1 cellular context compared by ENCODE assay signal in the genomic region with DNA sequence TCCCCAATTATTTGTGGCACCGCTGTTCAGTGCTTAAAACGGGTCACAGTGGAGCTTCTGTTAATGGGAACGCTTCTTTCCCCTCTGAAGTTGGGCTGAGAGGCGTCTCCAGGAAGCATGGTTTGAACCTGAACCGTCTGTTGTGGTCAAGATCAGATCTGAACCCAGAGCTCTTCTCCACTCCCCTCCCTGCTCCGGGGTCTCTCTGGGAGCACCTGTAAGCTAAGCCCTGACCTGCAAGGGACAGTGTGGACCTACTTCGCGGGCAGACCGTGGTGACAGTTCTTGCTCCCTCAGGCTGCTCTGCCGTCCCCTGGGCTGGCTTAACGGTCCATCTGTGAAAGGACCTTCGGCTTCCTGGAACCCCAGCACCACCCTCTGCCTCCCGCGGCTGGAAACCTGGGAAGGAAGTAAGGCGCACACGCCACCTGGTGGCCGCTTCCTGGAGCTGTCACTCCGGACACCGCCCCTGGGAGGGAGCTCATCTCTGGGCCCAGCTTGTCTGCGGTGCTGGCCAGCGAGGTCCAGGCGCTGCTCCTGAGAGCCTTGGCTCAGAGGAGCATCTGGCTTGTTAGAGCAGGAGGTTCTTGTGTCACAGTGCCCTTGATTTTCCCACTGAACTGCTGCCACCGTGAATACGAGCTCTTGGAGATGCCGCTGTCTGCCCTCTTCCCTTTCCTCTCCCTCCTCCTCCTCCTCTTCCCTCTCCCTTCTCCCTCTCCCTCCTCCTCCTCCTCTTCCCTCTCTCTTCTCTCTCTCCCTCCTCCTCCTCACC.
TF ChIP-seq lines count a peak whose summit lies in the region.

No MANE protein-coding gene starts in this region.

TF ChIP-seq in WTC11, 78 proteins besides CTCF, POLR2A, EP300 and RAD21 (continued from another document):
- TF ChIP-seq, protein P1, sequence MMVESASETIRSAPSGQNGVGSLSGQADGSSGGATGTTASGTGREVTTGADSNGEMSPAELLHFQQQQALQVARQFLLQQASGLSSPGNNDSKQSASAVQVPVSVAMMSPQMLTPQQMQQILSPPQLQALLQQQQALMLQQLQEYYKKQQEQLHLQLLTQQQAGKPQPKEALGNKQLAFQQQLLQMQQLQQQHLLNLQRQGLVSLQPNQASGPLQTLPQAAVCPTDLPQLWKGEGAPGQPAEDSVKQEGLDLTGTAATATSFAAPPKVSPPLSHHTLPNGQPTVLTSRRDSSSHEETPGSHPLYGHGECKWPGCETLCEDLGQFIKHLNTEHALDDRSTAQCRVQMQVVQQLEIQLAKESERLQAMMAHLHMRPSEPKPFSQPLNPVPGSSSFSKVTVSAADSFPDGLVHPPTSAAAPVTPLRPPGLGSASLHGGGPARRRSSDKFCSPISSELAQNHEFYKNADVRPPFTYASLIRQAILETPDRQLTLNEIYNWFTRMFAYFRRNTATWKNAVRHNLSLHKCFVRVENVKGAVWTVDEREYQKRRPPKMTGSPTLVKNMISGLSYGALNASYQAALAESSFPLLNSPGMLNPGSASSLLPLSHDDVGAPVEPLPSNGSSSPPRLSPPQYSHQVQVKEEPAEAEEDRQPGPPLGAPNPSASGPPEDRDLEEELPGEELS (CRISPR knock-in tag; IDR thresholded peaks at IDR 0.05): no peak
- TF ChIP-seq, protein P2, sequence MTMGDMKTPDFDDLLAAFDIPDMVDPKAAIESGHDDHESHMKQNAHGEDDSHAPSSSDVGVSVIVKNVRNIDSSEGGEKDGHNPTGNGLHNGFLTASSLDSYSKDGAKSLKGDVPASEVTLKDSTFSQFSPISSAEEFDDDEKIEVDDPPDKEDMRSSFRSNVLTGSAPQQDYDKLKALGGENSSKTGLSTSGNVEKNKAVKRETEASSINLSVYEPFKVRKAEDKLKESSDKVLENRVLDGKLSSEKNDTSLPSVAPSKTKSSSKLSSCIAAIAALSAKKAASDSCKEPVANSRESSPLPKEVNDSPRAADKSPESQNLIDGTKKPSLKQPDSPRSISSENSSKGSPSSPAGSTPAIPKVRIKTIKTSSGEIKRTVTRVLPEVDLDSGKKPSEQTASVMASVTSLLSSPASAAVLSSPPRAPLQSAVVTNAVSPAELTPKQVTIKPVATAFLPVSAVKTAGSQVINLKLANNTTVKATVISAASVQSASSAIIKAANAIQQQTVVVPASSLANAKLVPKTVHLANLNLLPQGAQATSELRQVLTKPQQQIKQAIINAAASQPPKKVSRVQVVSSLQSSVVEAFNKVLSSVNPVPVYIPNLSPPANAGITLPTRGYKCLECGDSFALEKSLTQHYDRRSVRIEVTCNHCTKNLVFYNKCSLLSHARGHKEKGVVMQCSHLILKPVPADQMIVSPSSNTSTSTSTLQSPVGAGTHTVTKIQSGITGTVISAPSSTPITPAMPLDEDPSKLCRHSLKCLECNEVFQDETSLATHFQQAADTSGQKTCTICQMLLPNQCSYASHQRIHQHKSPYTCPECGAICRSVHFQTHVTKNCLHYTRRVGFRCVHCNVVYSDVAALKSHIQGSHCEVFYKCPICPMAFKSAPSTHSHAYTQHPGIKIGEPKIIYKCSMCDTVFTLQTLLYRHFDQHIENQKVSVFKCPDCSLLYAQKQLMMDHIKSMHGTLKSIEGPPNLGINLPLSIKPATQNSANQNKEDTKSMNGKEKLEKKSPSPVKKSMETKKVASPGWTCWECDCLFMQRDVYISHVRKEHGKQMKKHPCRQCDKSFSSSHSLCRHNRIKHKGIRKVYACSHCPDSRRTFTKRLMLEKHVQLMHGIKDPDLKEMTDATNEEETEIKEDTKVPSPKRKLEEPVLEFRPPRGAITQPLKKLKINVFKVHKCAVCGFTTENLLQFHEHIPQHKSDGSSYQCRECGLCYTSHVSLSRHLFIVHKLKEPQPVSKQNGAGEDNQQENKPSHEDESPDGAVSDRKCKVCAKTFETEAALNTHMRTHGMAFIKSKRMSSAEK (CRISPR knock-in tag; IDR thresholded peaks at IDR 0.05; ENCODE audit: borderline replicate concordance): no peak
- no peak for TF ChIP-seq TEAD1 (CRISPR knock-in tag; IDR thresholded peaks at IDR 0.05)
- TF ChIP-seq SP1 (CRISPR knock-in tag; conservative IDR thresholded peaks at IDR 0.05): no peak
- TF ChIP-seq, protein P3, sequence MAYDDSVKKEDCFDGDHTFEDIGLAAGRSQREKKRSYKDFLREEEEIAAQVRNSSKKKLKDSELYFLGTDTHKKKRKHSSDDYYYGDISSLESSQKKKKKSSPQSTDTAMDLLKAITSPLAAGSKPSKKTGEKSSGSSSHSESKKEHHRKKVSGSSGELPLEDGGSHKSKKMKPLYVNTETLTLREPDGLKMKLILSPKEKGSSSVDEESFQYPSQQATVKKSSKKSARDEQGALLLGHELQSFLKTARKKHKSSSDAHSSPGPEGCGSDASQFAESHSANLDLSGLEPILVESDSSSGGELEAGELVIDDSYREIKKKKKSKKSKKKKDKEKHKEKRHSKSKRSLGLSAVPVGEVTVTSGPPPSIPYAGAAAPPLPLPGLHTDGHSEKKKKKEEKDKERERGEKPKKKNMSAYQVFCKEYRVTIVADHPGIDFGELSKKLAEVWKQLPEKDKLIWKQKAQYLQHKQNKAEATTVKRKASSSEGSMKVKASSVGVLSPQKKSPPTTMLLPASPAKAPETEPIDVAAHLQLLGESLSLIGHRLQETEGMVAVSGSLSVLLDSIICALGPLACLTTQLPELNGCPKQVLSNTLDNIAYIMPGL (CRISPR knock-in tag; IDR thresholded peaks at IDR 0.05): no peak
- no peak for TF ChIP-seq SOX15 (CRISPR knock-in tag; IDR thresholded peaks at IDR 0.05)
- no peak for TF ChIP-seq IRF2 (CRISPR knock-in tag; IDR thresholded peaks at IDR 0.05; ENCODE audit: borderline replicate concordance, low read depth)
